ENCODE assay signal across 13 cellular contexts in the genomic region with DNA sequence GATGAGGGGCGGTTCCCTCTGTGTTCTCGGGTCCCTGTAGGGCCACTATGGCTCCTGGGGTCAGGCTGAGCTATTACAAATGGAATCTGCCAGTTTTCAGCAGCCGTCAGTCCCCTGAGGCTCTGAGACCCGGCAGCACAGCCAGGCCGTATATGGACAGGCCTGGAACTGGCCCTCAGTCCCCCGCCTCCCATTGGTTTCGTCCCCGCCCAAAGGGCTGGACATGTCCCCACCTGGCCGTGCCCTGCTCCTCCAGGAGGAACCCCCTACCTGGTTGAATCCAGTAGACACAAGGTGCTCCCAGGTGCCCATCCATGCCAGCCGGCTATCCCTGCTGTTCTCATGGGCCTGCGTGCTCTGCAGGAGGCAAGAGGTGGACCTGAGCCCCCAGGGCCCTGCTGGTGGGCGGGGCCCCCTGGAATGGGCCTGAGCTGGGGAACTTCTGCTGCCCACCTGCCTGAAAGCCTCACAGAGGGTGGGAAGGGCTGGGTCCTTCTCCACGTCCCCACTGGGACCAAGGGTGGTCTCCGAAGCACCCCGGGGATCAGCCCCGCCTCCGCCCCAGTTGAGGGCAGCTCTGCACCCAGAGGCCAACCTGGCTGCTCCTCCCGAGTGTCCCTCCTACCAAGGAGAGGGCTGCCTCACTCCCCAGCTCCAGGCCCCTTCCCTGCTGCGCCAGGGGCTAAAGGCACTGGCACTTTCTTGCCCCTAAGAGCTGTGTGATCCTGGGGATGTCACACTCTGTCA. TPM values are rescaled to one million over a fixed set of nuclear protein-coding genes. Genes with fewer than 3 reads are reported as not detected.
DNase-seq lines count a peak whose midpoint lies in the region; ATAC-seq and TF ChIP-seq lines count a peak whose summit lies in the region.
"Had no signal": no experiment of that assay in that cellular context is flagged by ENCODE, and none has a peak within 500 bp of the region (broad histone marks: within the 10 kb centered on the region; RNA-seq: fewer than 3 reads in every experiment).

No MANE protein-coding gene starts in this region.

- H3K27ac ChIP-seq in SJCRH30 (peak overlapping the region; percentile 84), psoas muscle (peak overlapping the region; percentile 66)
- H3K27ac ChIP-seq: colonic mucosa had no signal

- ATAC-seq in Right ventricle myocardium superior (ENCODE audit: poor library complexity) (peak; percentile 27), psoas muscle (no peak), GM21390 (IDR thresholded peaks at IDR 0.05; ENCODE audit: unreplicated experiment) (no peak), HG03469 (IDR thresholded peaks at IDR 0.05; ENCODE audit: unreplicated experiment) (no peak)

- H3K4me3 ChIP-seq in SJCRH30 = no peak overlapping the region
- no peak overlapping the region for H3K4me3 ChIP-seq in psoas muscle
- H3K4me3 ChIP-seq: colonic mucosa had no signal

- H3K27me3 ChIP-seq in SJCRH30 = no peaks in the 10 kb centered on the region
- H3K27me3 ChIP-seq in psoas muscle (ENCODE audit: insufficient read depth in 3 of 3, low read length in 2 of 3) = no peaks in the 10 kb centered on the region
- H3K27me3 ChIP-seq: colonic mucosa had no signal

- H3K36me3 ChIP-seq in SJCRH30 (no peaks in the 10 kb centered on the region; the same call in 1 of the 2 replicates), psoas muscle (ENCODE audit: insufficient read depth in 1 of 2, low read depth in 1 of 2) (no peaks in the 10 kb centered on the region)
- H3K36me3 ChIP-seq: colonic mucosa had no signal

- intact Hi-C loops in Right ventricle myocardium superior (cut with DNase I) (no loop called here), psoas muscle (cut with DNase I) (no loop called here)

- DNase-seq in AG20443 (ENCODE audit: low spot score) (peak; percentile 49), SJCRH30 (peak; percentile 47), Right ventricle myocardium superior (no peak), psoas muscle (no peak), DMS153 (lab: John Stamatoyannopoulos, UW) (no peak), SK-N-DZ (ENCODE audit: low spot score) (no peak)
- DNase-seq: activated CD4-positive, CD25-positive, alpha-beta regulatory T cell treated with anti-CD3 and anti-CD28 coated beads, Interleukin-2, amount 50 U/mL, for 72 hours; activated effector memory CD4-positive, alpha-beta T cell treated with Interleukin-2 at 50 U/mL for 16 hours; colonic mucosa; NCI-H524 treated with DMSO at 0.1 percent for 48 hours; SIG-M5 had no signal

- TF ChIP-seq CTCF in psoas muscle (IDR thresholded peaks at IDR 0.05) = no peak

- H3K4me1 ChIP-seq in SJCRH30 (peaks cover 29% of the 10 kb centered on the region), psoas muscle (peaks cover 3% of the 10 kb centered on the region)
- H3K4me1 ChIP-seq: colonic mucosa had no signal

- WGBS in psoas muscle, 3 donors = 84 to 89% (median 88%) methylated on average over 17 to 19 of the region's 19 CpGs

- H3K9me3 ChIP-seq in SJCRH30 (replicated peaks) (no peaks in the 10 kb centered on the region), psoas muscle (no peaks in the 10 kb centered on the region)
- H3K9me3 ChIP-seq: colonic mucosa had no signal

RNA-seq across cellular contexts. Expression of gene VASN, which starts 16.8 kb away (rescaled TPM):
- total RNA-seq in SJCRH30 (2014; rRNA removed; shearing (Covaris generic)) = 0.18 and 0.28 TPM in 2 replicates
- total RNA-seq in Right ventricle myocardium superior (5.7 TPM), psoas muscle (1 to 10 TPM; 3.0 to 3.6 (median 3.4) TPM)
- 1 to 10 TPM; 2.0 to 3.8 (median 3.3) TPM for polyA plus RNA-seq in psoas muscle
- polyA plus RNA-seq in SK-N-DZ (2014; cell fraction: cytosol; rRNA removed) = 7.4 and 7.9 TPM in 2 replicates
- 3.4 and 4.9 TPM in 2 replicates for polyA plus RNA-seq in SK-N-DZ (2014; cell fraction: nucleus; rRNA removed)

RNA-seq across cellular contexts. Expression of gene CORO7, which starts 27.9 kb away (rescaled TPM):
- 48.2 and 49.7 TPM in 2 replicates for total RNA-seq in SJCRH30 (2014; rRNA removed; shearing (Covaris generic))
- 11.6 TPM for total RNA-seq in Right ventricle myocardium superior
- total RNA-seq in psoas muscle = 1 to 10 TPM; 5.2 to 7.9 (median 7.2) TPM
- 1 to 10 TPM; 3.4 to 5.8 (median 3.9) TPM for polyA plus RNA-seq in psoas muscle
- 39.0 and 46.4 TPM in 2 replicates for polyA plus RNA-seq in SK-N-DZ (2014; cell fraction: cytosol; rRNA removed)
- 187 and 190 TPM in 2 replicates for polyA plus RNA-seq in SK-N-DZ (2014; cell fraction: nucleus; rRNA removed)

RNA-seq across cellular contexts. Expression of gene DNAJA3, which starts 37.2 kb away (rescaled TPM):
- 55.4 and 56.7 TPM in 2 replicates for total RNA-seq in SJCRH30 (2014; rRNA removed; shearing (Covaris generic))
- total RNA-seq in Right ventricle myocardium superior (76.8 TPM), psoas muscle (100 to 1,000 TPM in 1 of 4 donors, 10 to 100 TPM in 3; 77.4 to 110 (median 80.5) TPM)
- polyA plus RNA-seq in psoas muscle = 100 to 1,000 TPM in 1 of 3 donors, 10 to 100 TPM in 2; 68.0 to 104 (median 95.9) TPM
- 83.8 and 85.3 TPM in 2 replicates for polyA plus RNA-seq in SK-N-DZ (2014; cell fraction: cytosol; rRNA removed)
- 87.2 and 90.3 TPM in 2 replicates for polyA plus RNA-seq in SK-N-DZ (2014; cell fraction: nucleus; rRNA removed)

RNA-seq across cellular contexts. Expression of gene PAM16, which starts 37.3 kb away (rescaled TPM):
- total RNA-seq in SJCRH30 (2014; rRNA removed; shearing (Covaris generic)) = 21.8 and 28.9 TPM in 2 replicates
- total RNA-seq in Right ventricle myocardium superior (74.0 TPM), psoas muscle (10 to 100 TPM; 60.5 to 84.2 (median 70.7) TPM)
- 100 to 1,000 TPM; 144 to 163 (median 160) TPM for polyA plus RNA-seq in psoas muscle
- 187 and 191 TPM in 2 replicates for polyA plus RNA-seq in SK-N-DZ (2014; cell fraction: cytosol; rRNA removed)
- polyA plus RNA-seq in SK-N-DZ (2014; cell fraction: nucleus; rRNA removed) = 181 and 215 TPM in 2 replicates

Comparison
In these comparisons a context has a peak if more than half of its experiments do, and no peak if none do; other contexts are left out.
1. DNase-seq: peak in AG20443 (single experiment) and SJCRH30 (2 of 2); none in Right ventricle myocardium superior (single experiment), psoas muscle (0 of 2), DMS153 (single experiment) and SK-N-DZ (single experiment).